In the genomic region with DNA sequence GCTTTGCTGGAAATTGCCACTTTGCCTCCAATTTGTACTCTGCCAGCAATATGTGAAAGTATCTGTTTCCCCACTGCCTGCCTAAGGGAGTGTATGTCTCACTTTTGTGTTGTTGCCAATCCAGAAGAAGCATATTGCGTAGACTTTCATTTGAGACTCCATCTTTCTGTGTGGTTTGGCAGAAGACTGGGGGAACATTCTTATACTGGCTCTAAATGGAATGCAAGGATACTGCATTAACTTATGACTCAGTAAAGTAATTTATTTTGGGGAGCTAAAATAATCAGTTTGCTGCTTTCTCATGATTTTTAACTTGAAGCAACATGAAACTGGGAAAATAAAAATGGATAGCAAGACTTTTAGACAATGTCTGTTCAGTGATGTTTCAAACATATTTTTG, we compare ENCODE assay signal across 13 cellular contexts.
DNase-seq lines count a peak whose midpoint lies in the region; ATAC-seq and TF ChIP-seq lines count a peak whose summit lies in the region.
"Had no signal": no experiment of that assay in that cellular context is flagged by ENCODE, and none has a peak within 500 bp of the region (broad histone marks: within the 10 kb centered on the region; RNA-seq: fewer than 3 reads in every experiment).

No MANE protein-coding gene starts in this region.

- peaks cover 18% of the 10 kb centered on the region for H3K27me3 Mint-ChIP-seq in CD8-positive, alpha-beta T cell (ENCODE audit: low read depth)

- in situ Hi-C loops in astrocyte of the spinal cord (cut with HindIII; ENCODE audit: low sequenced_read_pairs): no loop called here

- no peaks in the 10 kb centered on the region for H3K79me2 ChIP-seq in hepatocyte

- WGBS in hepatocyte (ENCODE audit: low lambda C conversion rate, missing lambda C conversion rate): 70% methylated on average over 1 of the region's 1 CpG
- 76 to 90% methylated on average over 1 of the region's 1 CpG for WGBS in thyroid gland, 2 donors

- ATAC-seq in GM21381 (IDR thresholded peaks at IDR 0.05; ENCODE audit: unreplicated experiment) (no peak), GM19452 (IDR thresholded peaks at IDR 0.05; ENCODE audit: unreplicated experiment) (no peak)
- no peak for ATAC-seq in CD8-positive, alpha-beta T cell
- ATAC-seq: activated CD4-positive, alpha-beta T cell treated with anti-CD3 and anti-CD28 coated beads for 36 hours; stimulated activated memory B cell treated with anti-CD40 and anti-IgM and Interleukin-4, amounts not matched to agents 10 μg/mL and 1 μg/mL and 100 μg/mL, for 72 hours had no signal

- H3K9me3 Mint-ChIP-seq in CD8-positive, alpha-beta T cell: no peaks in the 10 kb centered on the region
- H3K9me3 Mint-ChIP-seq: stimulated activated memory B cell treated with anti-CD40 and anti-IgM and Interleukin-4, amounts not matched to agents 10 μg/mL and 1 μg/mL and 100 μg/mL, for 72 hours had no signal

- no peaks in the 10 kb centered on the region for H4K20me1 ChIP-seq in hepatocyte (ENCODE audit: insufficient read depth, poor library complexity, severe bottlenecking)

- no peak for TF ChIP-seq POLR2A in thyroid gland (IDR thresholded peaks at IDR 0.05)

- no peak overlapping the region for H2AFZ ChIP-seq in hepatocyte

- H3K4me2 ChIP-seq in hepatocyte: peak overlapping the region; percentile 4

- H3K36me3 ChIP-seq in hepatocyte (replicated peaks; ENCODE audit: insufficient read depth, low read depth) (no peaks in the 10 kb centered on the region), thyroid gland (no peaks in the 10 kb centered on the region)
- H3K36me3 ChIP-seq in CD8-positive, alpha-beta T cell (ENCODE audit: insufficient read depth, low read length): no peaks in the 10 kb centered on the region
- H3K36me3 ChIP-seq: SJCRH30, spleen had no signal

- H3K4me3 Mint-ChIP-seq in CD8-positive, alpha-beta T cell: no peak overlapping the region
- H3K4me3 Mint-ChIP-seq: activated CD4-positive, alpha-beta T cell treated with anti-CD3 and anti-CD28 coated beads for 36 hours; stimulated activated memory B cell treated with anti-CD40 and anti-IgM and Interleukin-4, amounts not matched to agents 10 μg/mL and 1 μg/mL and 100 μg/mL, for 72 hours had no signal

- H3K4me3 ChIP-seq in astrocyte of the spinal cord (ENCODE audit: low read depth, low read length) (no peak overlapping the region), hepatocyte (no peak overlapping the region), thyroid gland (replicated peaks in 1 of 3) (no peak overlapping the region)
- no peak overlapping the region for H3K4me3 ChIP-seq in CD8-positive, alpha-beta T cell (ENCODE audit: low read depth, low read length)
- H3K4me3 ChIP-seq: SJCRH30, spleen had no signal

- POLR2A ChIA-PET in CD8-positive, alpha-beta T cell (lab: Charles Lee): interaction anchor here (1.1 kb wide), 1 partner anchor 14 kb away, joined by 5 read pairs; no protein-coding TSS in a partner anchor

- H3K27me3 ChIP-seq in hepatocyte (no peaks in the 10 kb centered on the region), thyroid gland (no peaks in the 10 kb centered on the region)
- H3K27me3 ChIP-seq in CD8-positive, alpha-beta T cell (ENCODE audit: insufficient read depth, low read length): no peaks in the 10 kb centered on the region
- H3K27me3 ChIP-seq: SJCRH30 had no signal

- no peaks in the 10 kb centered on the region for H3K36me3 Mint-ChIP-seq in CD8-positive, alpha-beta T cell
- H3K36me3 Mint-ChIP-seq: stimulated activated memory B cell treated with anti-CD40 and anti-IgM and Interleukin-4, amounts not matched to agents 10 μg/mL and 1 μg/mL and 100 μg/mL, for 72 hours had no signal

- H3K27ac ChIP-seq in hepatocyte: peak overlapping the region; percentile 78
- H3K27ac ChIP-seq in thyroid gland: peak overlapping the region in 2 of 3 donors; percentile 51 to 67
- H3K27ac ChIP-seq in CD8-positive, alpha-beta T cell (ENCODE audit: low read depth, low read length): no peak overlapping the region
- H3K27ac ChIP-seq: SJCRH30, spleen had no signal

- no peak for TF ChIP-seq CTCF in astrocyte of the spinal cord (IDR thresholded peaks at IDR 0.05; ENCODE audit: low read depth, low read length)
- TF ChIP-seq CTCF in hepatocyte (IDR thresholded peaks at IDR 0.05; ENCODE audit: poor library complexity): no peak
- no peak for TF ChIP-seq CTCF in thyroid gland (IDR thresholded peaks at IDR 0.05)
- no peak for TF ChIP-seq CTCF in CD8-positive, alpha-beta T cell (IDR thresholded peaks at IDR 0.05)

- intact Hi-C loops in thyroid gland (cut with DNase I): no loop called here
- intact Hi-C loops in CD8-positive, alpha-beta T cell (cut with DNase I, micrococcal nuclease): loop anchor here in 1 of 2 experiments (10.0 kb wide), 1 partner anchor 499 kb away; no protein-coding TSS in a partner anchor

- H3K27ac Mint-ChIP-seq in CD8-positive, alpha-beta T cell: no peak overlapping the region
- H3K27ac Mint-ChIP-seq: activated CD4-positive, alpha-beta T cell treated with anti-CD3 and anti-CD28 coated beads for 36 hours; stimulated activated memory B cell treated with anti-CD40 and anti-IgM and Interleukin-4, amounts not matched to agents 10 μg/mL and 1 μg/mL and 100 μg/mL, for 72 hours had no signal

- H3K9me2 ChIP-seq in hepatocyte (replicated peaks; ENCODE audit: insufficient read depth): no peaks in the 10 kb centered on the region

- H3K4me1 Mint-ChIP-seq in CD8-positive, alpha-beta T cell (ENCODE audit: low read depth): peaks cover 2% of the 10 kb centered on the region
- H3K4me1 Mint-ChIP-seq: activated CD4-positive, alpha-beta T cell treated with anti-CD3 and anti-CD28 coated beads for 36 hours; stimulated activated memory B cell treated with anti-CD40 and anti-IgM and Interleukin-4, amounts not matched to agents 10 μg/mL and 1 μg/mL and 100 μg/mL, for 72 hours had no signal

- H3K9me3 ChIP-seq in hepatocyte (ENCODE audit: low read depth) (no peaks in the 10 kb centered on the region), thyroid gland (no peaks in the 10 kb centered on the region)
- H3K9me3 ChIP-seq in CD8-positive, alpha-beta T cell (ENCODE audit: low read length): no peaks in the 10 kb centered on the region
- H3K9me3 ChIP-seq: SJCRH30, spleen had no signal

- H3K4me1 ChIP-seq in hepatocyte (ENCODE audit: insufficient read depth) (peaks cover 12% of the 10 kb centered on the region), thyroid gland (peaks cover 14 to 27% of the 10 kb centered on the region in 2 donors)
- H3K4me1 ChIP-seq in CD8-positive, alpha-beta T cell (ENCODE audit: insufficient read depth, low read length): no peaks in the 10 kb centered on the region
- H3K4me1 ChIP-seq: SJCRH30 had no signal

- CTCF ChIA-PET in CD8-positive, alpha-beta T cell (lab: Charles Lee): no interaction called here

- DNase-seq in HCEC 1CT: peak; percentile 69
- DNase-seq in astrocyte of the spinal cord (ENCODE audit: low read depth, low spot score): peak; percentile 97
- DNase-seq in hepatocyte (ENCODE audit: low spot score): no peak
- no peak for DNase-seq in thyroid gland
- DNase-seq in CD8-positive, alpha-beta T cell: no peak
- no peak for DNase-seq in activated CD8-positive, alpha-beta memory T cell treated with anti-CD3 and anti-CD28 coated beads, Interleukin-2, amount 50 U/mL, for 48 hours
- DNase-seq: activated CD4-positive, alpha-beta T cell treated with anti-CD3 and anti-CD28 coated beads for 36 hours; NCI-H2029; SJCRH30; spleen had no signal

Comparison
In these comparisons a context has a peak if more than half of its experiments do, and no peak if none do; other contexts are left out.
1. DNase-seq: peak in HCEC 1CT (single experiment) and astrocyte of the spinal cord (single experiment); none in hepatocyte (single experiment), thyroid gland (0 of 2), CD8-positive, alpha-beta T cell (0 of 7) and activated CD8-positive, alpha-beta memory T cell treated with anti-CD3 and anti-CD28 coated beads, Interleukin-2, amount 50 U/mL, for 48 hours (single experiment).